14 cellular contexts compared by ENCODE assay signal in genomic region chr2:54271843-54272600, GRCh38. TPM values are rescaled to one million over a fixed set of nuclear protein-coding genes. Genes with fewer than 3 reads are reported as not detected.
DNase-seq lines count a peak whose midpoint lies in the region; ATAC-seq, FAIRE-seq and TF ChIP-seq lines count a peak whose summit lies in the region.
"Had no signal": no experiment of that assay in that cellular context is flagged by ENCODE, and none has a peak within 500 bp of the region (broad histone marks: within the 10 kb centered on the region; RNA-seq: fewer than 3 reads in every experiment).

No MANE protein-coding gene starts in this region.

- TF ChIP-seq CTCF in glutamatergic neuron (IDR thresholded peaks at IDR 0.05; ENCODE audit: partially characterized antibody, unreplicated experiment), result no peak

- H3K9me3 Mint-ChIP-seq in memory B cell, result no peaks in the 10 kb centered on the region
- H3K9me3 Mint-ChIP-seq in glutamatergic neuron (ENCODE audit: unreplicated experiment), result no peaks in the 10 kb centered on the region

- H3K27ac Mint-ChIP-seq in memory B cell (peak overlapping the region; percentile 78), glutamatergic neuron (ENCODE audit: unreplicated experiment) (no peak overlapping the region)
- H3K27ac Mint-ChIP-seq: nephron had no signal

- DNase-seq in H54 (ENCODE audit: insufficient read length, low spot score) (no peak), memory B cell (ENCODE audit: low spot score in 2 of 2) (peak in 1 of 2 donors; percentile 5), iPS-NIHi11 (ENCODE audit: low spot score) (no peak), EL (no peak), glutamatergic neuron (no peak), AG20443 (ENCODE audit: low spot score) (no peak)
- DNase-seq: head of caudate nucleus; KG1; stimulated activated CD4-positive, alpha-beta T cell treated with anti-CD3 and anti-CD28 coated beads, Interleukin-1b, Interleukin-23, amount 100 ng/mL, for 48 hours had no signal

- peak; percentile 23 for FAIRE-seq in H54 (lab: Jason Lieb, UNC)

- H3K4me3 Mint-ChIP-seq in memory B cell (no peak overlapping the region), glutamatergic neuron (ENCODE audit: unreplicated experiment) (no peak overlapping the region)
- H3K4me3 Mint-ChIP-seq: nephron had no signal

- peak; percentile 82 for ATAC-seq in GM19025 (IDR thresholded peaks at IDR 0.05; ENCODE audit: low read depth, unreplicated experiment)
- ATAC-seq in HG03457 (IDR thresholded peaks at IDR 0.05; ENCODE audit: unreplicated experiment), result peak; percentile 95
- peak; percentile 93 for ATAC-seq in memory B cell (ENCODE audit: low read depth)

- no peaks in the 10 kb centered on the region for H3K27me3 Mint-ChIP-seq in memory B cell
- H3K27me3 Mint-ChIP-seq in glutamatergic neuron (ENCODE audit: unreplicated experiment), result no peaks in the 10 kb centered on the region

- TF ChIP-seq POLR2A in H54 (IDR thresholded peaks at IDR 0.05; ENCODE audit: low read depth, low read length), result no peak

- peaks cover 13% of the 10 kb centered on the region for H3K4me1 Mint-ChIP-seq in memory B cell
- H3K4me1 Mint-ChIP-seq in glutamatergic neuron (ENCODE audit: low read depth, unreplicated experiment), result no peaks in the 10 kb centered on the region

- peaks cover 7% of the 10 kb centered on the region for H3K36me3 Mint-ChIP-seq in memory B cell
- peaks cover 6% of the 10 kb centered on the region for H3K36me3 Mint-ChIP-seq in glutamatergic neuron (ENCODE audit: unreplicated experiment)

RNA-seq across cellular contexts. Expression of gene TSPYL6, which starts 16.0 kb away (rescaled TPM):
- 0.27 TPM for total RNA-seq in glutamatergic neuron (ENCODE audit: unreplicated experiment)
- total RNA-seq: activated CD8-positive, alpha-beta memory T cell treated with anti-CD3 and anti-CD28 coated beads for 36 hours; RPMI7951 had no signal
